ENCODE assay signal across 9 cellular contexts in genomic region chr2:85536479-85536878, GRCh38. TPM values are rescaled to one million over a fixed set of nuclear protein-coding genes. Genes with fewer than 3 reads are reported as not detected.
A peak's percentile ranks its signal among the peaks of the same experiment; 100 is the strongest.
DNase-seq lines count a peak whose midpoint lies in the region; ATAC-seq, FAIRE-seq and TF ChIP-seq lines count a peak whose summit lies in the region.
"Had no signal": no experiment of that assay in that cellular context is flagged by ENCODE, and none has a peak within 500 bp of the region (broad histone marks: within the 10 kb centered on the region; RNA-seq: fewer than 3 reads in every experiment).

No MANE protein-coding gene starts in this region.

- H3K9me3 ChIP-seq in heart right ventricle: no peaks in the 10 kb centered on the region
- no peaks in the 10 kb centered on the region for H3K9me3 ChIP-seq in astrocyte (ENCODE audit: insufficient read depth, low read depth, low read length)
- no peaks in the 10 kb centered on the region for H3K9me3 ChIP-seq in uterus

- peaks cover 6% of the 10 kb centered on the region for H3K36me3 Mint-ChIP-seq in astrocyte (ENCODE audit: low read depth, unreplicated experiment)

- H3K27ac Mint-ChIP-seq in astrocyte (ENCODE audit: unreplicated experiment): peak overlapping the region; percentile 56

- H3K4me1 ChIP-seq in heart right ventricle (peaks cover 13 to 36% (median 27%) of the 10 kb centered on the region in 9 donors), astrocyte (ENCODE audit: insufficient read depth, low read length) (peaks cover 21% of the 10 kb centered on the region), uterus (peaks cover 0 to 11% of the 10 kb centered on the region in 2 donors)

- H3K27me3 ChIP-seq in heart right ventricle (no peaks in the 10 kb centered on the region), astrocyte (ENCODE audit: insufficient read depth, low read length) (no peaks in the 10 kb centered on the region), layer of hippocampus (ENCODE audit: control insufficient read depth, insufficient read depth, low read length) (no peaks in the 10 kb centered on the region), uterus (no peaks in the 10 kb centered on the region)

- intact Hi-C loops in heart right ventricle (cut with DNase I): loop anchor here in 6 of 10 donors (2.0 to 5.0 kb wide), 5 partner anchors 34 to 179 kb away; no protein-coding TSS in a partner anchor
- intact Hi-C loops in cardiac septum (cut with DNase I): loop anchor here (2.0 to 5.0 kb wide), 2 partner anchors 30 to 114 kb away; no protein-coding TSS in a partner anchor
- intact Hi-C loops in uterus (cut with DNase I; ENCODE audit: low total_unique reads): no loop called here

- H3K4me3 ChIP-seq in heart right ventricle (no peak overlapping the region), astrocyte (ENCODE audit: insufficient read depth, low read depth, low read length) (no peak overlapping the region), uterus (no peak overlapping the region)

- peak overlapping the region; percentile 28 for H2AFZ ChIP-seq in astrocyte (ENCODE audit: low read depth, low read length)

- H3K4me3 Mint-ChIP-seq in astrocyte (ENCODE audit: unreplicated experiment): peak overlapping the region; percentile 91

- no peak for DNase-seq in heart right ventricle
- DNase-seq in cardiac septum (ENCODE audit: low spot score): no peak
- DNase-seq in astrocyte (ENCODE audit: low read depth): peak; percentile 80
- peak in 1 of 2 donors; percentile 45 for DNase-seq in uterus
- DNase-seq in activated CD8-positive, alpha-beta memory T cell treated with anti-CD3 and anti-CD28 coated beads, Interleukin-2, amount 50 U/mL, for 48 hours: no peak
- DNase-seq in NCI-H1092 treated with DMSO at 0.1 percent for 48 hours (lab: John Stamatoyannopoulos, UW): no peak
- DNase-seq: CD4-positive, CD25-positive, alpha-beta regulatory T cell had no signal

- TF ChIP-seq CTCF in heart right ventricle (IDR thresholded peaks at IDR 0.05) (no peak), astrocyte (IDR thresholded peaks at IDR 0.05; ENCODE audit: insufficient read depth, low read depth, low read length) (no peak), uterus (IDR thresholded peaks at IDR 0.05) (no peak)

- ATAC-seq in heart right ventricle (no peak), GM18505 (IDR thresholded peaks at IDR 0.05; ENCODE audit: unreplicated experiment) (no peak)

- H3K27ac ChIP-seq in heart right ventricle: peak overlapping the region in 6 of 10 donors; percentile 8 to 100 (median 99)
- peak overlapping the region; percentile 99 for H3K27ac ChIP-seq in astrocyte (ENCODE audit: low read depth, low read length)
- peak overlapping the region; percentile 27 for H3K27ac ChIP-seq in layer of hippocampus (ENCODE audit: low read depth, low read length)
- peak overlapping the region; percentile 97 to 100 for H3K27ac ChIP-seq in uterus

- peaks cover 15% of the 10 kb centered on the region for H3K4me1 Mint-ChIP-seq in astrocyte (ENCODE audit: low read depth, unreplicated experiment)

- no peaks in the 10 kb centered on the region for H3K27me3 Mint-ChIP-seq in astrocyte (ENCODE audit: low read depth, unreplicated experiment)

- H3K9me3 Mint-ChIP-seq in astrocyte (ENCODE audit: unreplicated experiment): no peaks in the 10 kb centered on the region
- H3K9me3 Mint-ChIP-seq: CD4-positive, CD25-positive, alpha-beta regulatory T cell had no signal

- no peak for FAIRE-seq in astrocyte (lab: Jason Lieb, UNC)

- H3K9ac ChIP-seq in astrocyte (ENCODE audit: low read length): peak overlapping the region; percentile 99

- peaks cover 24% of the 10 kb centered on the region for H4K20me1 ChIP-seq in astrocyte (ENCODE audit: insufficient read depth, low read length)

- peaks cover 44% of the 10 kb centered on the region for H3K79me2 ChIP-seq in astrocyte (ENCODE audit: insufficient read depth, low read length)

- H3K36me3 ChIP-seq in heart right ventricle (peaks cover 0 to 12% (median 6%) of the 10 kb centered on the region in 9 donors), astrocyte (ENCODE audit: insufficient read depth, low read length) (peaks cover 11% of the 10 kb centered on the region), uterus (no peaks in the 10 kb centered on the region)

- H3K4me2 ChIP-seq in astrocyte (ENCODE audit: low read length): peak overlapping the region; percentile 97

- 86 to 89% methylated on average over 3 of the region's 3 CpGs for WGBS in heart right ventricle, 2 donors

- TF ChIP-seq POLR2A in uterus (IDR thresholded peaks at IDR 0.05) (no peak), GM18505 (IDR thresholded peaks at IDR 0.05; ENCODE audit: borderline replicate concordance, extremely low read depth, insufficient read depth, insufficient read length) (no peak)

RNA-seq across cellular contexts. Expression of gene MAT2A, which starts 2.5 kb away (rescaled TPM):
- total RNA-seq in heart right ventricle (100 to 1,000 TPM in 8 of 10 donors, 10 to 100 TPM in 2; 94.5 to 460 (median 129) TPM), cardiac septum (146 TPM), astrocyte (175 and 180 TPM in 2 replicates), uterus (100 to 1,000 TPM in 3 of 4 donors, 10 to 100 TPM in 1; 77.1 to 249 (median 108) TPM)
- 10 to 100 TPM; 81.7 to 93.4 TPM for polyA plus RNA-seq in heart right ventricle

RNA-seq across cellular contexts. Expression of gene GGCX, which starts 24.8 kb away (rescaled TPM):
- 10 to 100 TPM; 18.2 to 31.1 (median 21.6) TPM for total RNA-seq in heart right ventricle
- 10 to 100 TPM; 14.0 to 24.5 TPM for polyA plus RNA-seq in heart right ventricle
- total RNA-seq in cardiac septum: 23.3 TPM
- total RNA-seq in astrocyte: 79.0 and 94.6 TPM in 2 replicates
- total RNA-seq in uterus: 10 to 100 TPM; 14.1 to 54.1 (median 37.9) TPM

RNA-seq across cellular contexts. Expression of gene VAMP8, which starts 40.9 kb away (rescaled TPM):
- total RNA-seq in heart right ventricle (10 to 100 TPM in 5 of 10 donors, 1 to 10 TPM in 5; 4.9 to 56.8 (median 9.2) TPM), cardiac septum (8.2 TPM), astrocyte (30.6 and 35.3 TPM in 2 replicates), uterus (10 to 100 TPM in 1 of 4 donors, 1 to 10 TPM in 2, not detected in 1; 1.3 to 12.3 (median 5.2) TPM)
- polyA plus RNA-seq in heart right ventricle: 10 to 100 TPM; 16.4 to 26.6 TPM

RNA-seq across cellular contexts. Expression of gene VAMP5, which starts 47.8 kb away (rescaled TPM):
- total RNA-seq in heart right ventricle: 100 to 1,000 TPM in 1 of 10 donors, 10 to 100 TPM in 9; 25.8 to 146 (median 35.5) TPM
- polyA plus RNA-seq in heart right ventricle: 100 to 1,000 TPM in 1 of 2 donors, 10 to 100 TPM in 1; 79.6 to 131 TPM
- total RNA-seq in cardiac septum: 27.9 TPM
- 17.1 and 17.6 TPM in 2 replicates for total RNA-seq in astrocyte
- total RNA-seq in uterus: 100 to 1,000 TPM in 2 of 4 donors, 10 to 100 TPM in 2; 25.6 to 197 (median 99.5) TPM

RNA-seq across cellular contexts. Expression of gene RNF181, which starts 59.1 kb away (rescaled TPM):
- total RNA-seq in heart right ventricle: 100 to 1,000 TPM in 1 of 10 donors, 10 to 100 TPM in 9; 74.7 to 117 (median 82.2) TPM
- 100 to 1,000 TPM; 140 to 282 TPM for polyA plus RNA-seq in heart right ventricle
- total RNA-seq in cardiac septum: 82.4 TPM
- 155 and 176 TPM in 2 replicates for total RNA-seq in astrocyte
- 100 to 1,000 TPM in 2 of 4 donors, 10 to 100 TPM in 2; 53.0 to 362 (median 175) TPM for total RNA-seq in uterus

Comparison
In these comparisons a context has a peak if more than half of its experiments do, and no peak if none do; other contexts are left out.
1. H3K27ac ChIP-seq: peak in every context shown above with its lines; median percentile 99 in heart right ventricle; 99 in astrocyte; 98 in uterus; 27 in layer of hippocampus.